Comparison of ENCODE assay signal across 1 cellular context in genomic region chr5:88268414-88269184, GRCh38.
A peak's percentile ranks its signal among the peaks of the same experiment; 100 is the strongest.
TF ChIP-seq lines count a peak whose summit lies in the region.

TSS of gene TMEM161B (minus strand) at chr5:88268845. CDS start at chr5:88268723, 122 bp downstream.

TF ChIP-seq in HepG2, 621 proteins besides CTCF, POLR2A, EP300 and RAD21 (continued from another document and continues in another):
- TF ChIP-seq ZNF260 (CRISPR knock-in tag; IDR thresholded peaks at IDR 0.05; ENCODE audit: borderline replicate concordance, low read depth) (no peak), ZMAT3 (CRISPR knock-in tag; conservative IDR thresholded peaks at IDR 0.05) (peak; percentile 71; the same call in 1 of the 2 replicates), HMGXB3 (CRISPR knock-in tag; IDR thresholded peaks at IDR 0.05; ENCODE audit: borderline replicate concordance) (peak; percentile 55; the same call in 1 of the 2 replicates), SPEN (CRISPR knock-in tag; IDR thresholded peaks at IDR 0.05; ENCODE audit: low read depth) (peak; percentile 90; the same call in 1 of the 2 replicates), ZIK1 (CRISPR knock-in tag; IDR thresholded peaks at IDR 0.05; ENCODE audit: borderline replicate concordance, low read depth) (peak; percentile 60; the same call in 1 of the 2 replicates), ZBTB8A (CRISPR knock-in tag; IDR thresholded peaks at IDR 0.05; ENCODE audit: borderline replicate concordance, low read depth) (no peak), POGK (CRISPR knock-in tag; conservative IDR thresholded peaks at IDR 0.05) (peak; percentile 78; the same call in 1 of the 2 replicates), YEATS2 (CRISPR knock-in tag; IDR thresholded peaks at IDR 0.05; ENCODE audit: borderline replicate concordance) (peak; percentile 97), ZNF512 (CRISPR knock-in tag; IDR thresholded peaks at IDR 0.05) (no peak), MNT (IDR thresholded peaks at IDR 0.05) (0 out of 2 replicates have a peak, but pooled peaks have one; percentile 10), ZBTB7A (CRISPR knock-in tag; IDR thresholded peaks at IDR 0.05) (no peak), MTERF4 (CRISPR knock-in tag; IDR thresholded peaks at IDR 0.05) (no peak), ZNF143 (CRISPR knock-in tag; IDR thresholded peaks at IDR 0.05) (peak; percentile 53; the same call in 1 of the 2 replicates), DMAP1 (CRISPR knock-in tag; IDR thresholded peaks at IDR 0.05) (peak; percentile 81), ZSCAN5A (CRISPR knock-in tag; IDR thresholded peaks at IDR 0.05; ENCODE audit: borderline replicate concordance) (no peak; the same call in 1 of the 2 replicates), KMT2B (CRISPR knock-in tag; IDR thresholded peaks at IDR 0.05) (peak; percentile 96), HCFC1 (IDR thresholded peaks at IDR 0.05; ENCODE audit: low read depth, low read length) (no peak), TARDBP (CRISPR knock-in tag; IDR thresholded peaks at IDR 0.05) (peak; percentile 89), THAP11 (CRISPR knock-in tag; IDR thresholded peaks at IDR 0.05) (peak; percentile 93), EEA1 (CRISPR knock-in tag; IDR thresholded peaks at IDR 0.05; ENCODE audit: borderline replicate concordance) (no peak), ZMYM2 (CRISPR knock-in tag; IDR thresholded peaks at IDR 0.05) (peak; percentile 74), TBX2 (CRISPR knock-in tag; IDR thresholded peaks at IDR 0.05; ENCODE audit: borderline replicate concordance) (peak; percentile 76), NFKBIZ (CRISPR knock-in tag; IDR thresholded peaks at IDR 0.05) (no peak), ZNF569 (CRISPR knock-in tag; IDR thresholded peaks at IDR 0.05; ENCODE audit: borderline replicate concordance) (no peak), MAF1 (CRISPR knock-in tag; IDR thresholded peaks at IDR 0.05; ENCODE audit: borderline replicate concordance) (peak; percentile 70; the same call in 1 of the 2 replicates), AFF4 (CRISPR knock-in tag; IDR thresholded peaks at IDR 0.05) (no peak), PCBP1 (IDR thresholded peaks at IDR 0.05; ENCODE audit: borderline replicate concordance, low read depth, low read length) (0 out of 2 replicates have a peak, but pooled peaks have one; percentile 38), CHD4 (IDR thresholded peaks at IDR 0.05; ENCODE audit: borderline replicate concordance, low read length) (no peak), HOMEZ (CRISPR knock-in tag; IDR thresholded peaks at IDR 0.05; ENCODE audit: low read depth) (peak; percentile 85), BATF2 (CRISPR knock-in tag; IDR thresholded peaks at IDR 0.05) (peak; percentile 74; the same call in 1 of the 2 replicates), ATF1 (CRISPR knock-in tag; IDR thresholded peaks at IDR 0.05) (peak; percentile 79), CREB3 (CRISPR knock-in tag; IDR thresholded peaks at IDR 0.05) (0 out of 2 replicates have a peak, but pooled peaks have one; percentile 76), ATF4 (CRISPR knock-in tag; IDR thresholded peaks at IDR 0.05) (peak in 1 of 2 experiments; percentile 82; a peak in 2 of 4 replicates), SP4 (CRISPR knock-in tag; IDR thresholded peaks at IDR 0.05) (peak; percentile 71; the same call in 1 of the 2 replicates)
